Comparison of ENCODE assay signal across 1 cellular context in the genomic region with DNA sequence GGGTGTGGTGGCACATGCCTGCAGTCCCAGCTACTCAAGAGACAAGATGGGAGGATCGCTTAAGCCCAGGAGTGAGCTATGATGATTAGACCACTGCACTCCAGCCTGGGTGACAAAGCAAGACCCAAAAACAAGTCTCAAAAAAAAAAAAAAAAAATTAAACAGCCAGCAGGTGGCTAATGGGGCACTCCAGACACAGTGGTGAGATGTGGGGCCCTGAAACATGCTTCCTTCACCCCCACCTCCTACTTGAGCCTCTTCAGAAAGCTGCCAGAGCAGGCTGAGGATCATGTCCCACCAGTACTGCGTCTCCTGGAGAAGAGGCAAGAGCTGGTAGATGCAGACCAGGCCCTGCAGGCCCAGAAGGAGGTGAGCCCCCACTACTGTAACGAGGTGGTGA.
TF ChIP-seq lines count a peak whose summit lies in the region.

No MANE protein-coding gene starts in this region.

TF ChIP-seq in H1, 55 proteins besides CTCF, POLR2A, EP300 and RAD21:
- TF ChIP-seq SAP30 (IDR thresholded peaks at IDR 0.05; ENCODE audit: insufficient read depth, insufficient replicate concordance, low read length) (no peak), CBX5 (IDR thresholded peaks at IDR 0.05; ENCODE audit: low read depth, low read length) (no peak), NANOG (IDR thresholded peaks at IDR 0.05; ENCODE audit: insufficient read depth, low read depth, low read length, poor library complexity, severe bottlenecking) (no peak), SP4 (IDR thresholded peaks at IDR 0.05; ENCODE audit: low read length) (no peak), SP1 (IDR thresholded peaks at IDR 0.05; ENCODE audit: low read depth, low read length) (no peak), POLR2AphosphoS5 (IDR thresholded peaks at IDR 0.05; ENCODE audit: low read depth, low read length) (no peak), CHD1 (IDR thresholded peaks at IDR 0.05; ENCODE audit: low read depth, low read length) (no peak), CBX8 (IDR thresholded peaks at IDR 0.05; ENCODE audit: borderline replicate concordance, low read depth, low read length) (no peak), SIX5 (IDR thresholded peaks at IDR 0.05; ENCODE audit: low read depth, low read length) (no peak)
- TF ChIP-seq, protein P1, sequence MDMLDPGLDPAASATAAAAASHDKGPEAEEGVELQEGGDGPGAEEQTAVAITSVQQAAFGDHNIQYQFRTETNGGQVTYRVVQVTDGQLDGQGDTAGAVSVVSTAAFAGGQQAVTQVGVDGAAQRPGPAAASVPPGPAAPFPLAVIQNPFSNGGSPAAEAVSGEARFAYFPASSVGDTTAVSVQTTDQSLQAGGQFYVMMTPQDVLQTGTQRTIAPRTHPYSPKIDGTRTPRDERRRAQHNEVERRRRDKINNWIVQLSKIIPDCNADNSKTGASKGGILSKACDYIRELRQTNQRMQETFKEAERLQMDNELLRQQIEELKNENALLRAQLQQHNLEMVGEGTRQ (IDR thresholded peaks at IDR 0.05; ENCODE audit: low read length) = no peak
